Comparison of ENCODE assay signal across 9 cellular contexts in genomic region chr2:17146358-17146757, GRCh38.
"Had no signal": no experiment of that assay in that cellular context is flagged by ENCODE, and none has a peak within 500 bp of the region (broad histone marks: within the 10 kb centered on the region; RNA-seq: fewer than 3 reads in every experiment).

No MANE protein-coding gene starts in this region.

- H3K9me3 ChIP-seq: HAP-1 had no signal

- H3K4me3 Mint-ChIP-seq: HFFc6 had no signal

- H3K9ac ChIP-seq: GM23248 had no signal

- H3K27ac Mint-ChIP-seq: HFFc6 had no signal

- H3K4me1 ChIP-seq: HAP-1 had no signal

- FAIRE-seq: H1, H54, K562 had no signal

- H3K36me3 ChIP-seq: HAP-1 had no signal

- DNase-seq: GM23248, HFFc6, IMR-90 had no signal

- H3K4me3 ChIP-seq: GM23248, HAP-1, K562 had no signal

- ATAC-seq: HCT116, K562 had no signal

- H2AFZ ChIP-seq: GM23248 had no signal

- H3K27ac ChIP-seq: GM23248, HL-60 had no signal
